Comparison of ENCODE assay signal across 22 cellular contexts in genomic region chr9:114002271-114002985, GRCh38.
DNase-seq lines count a peak whose midpoint lies in the region; ATAC-seq and TF ChIP-seq lines count a peak whose summit lies in the region.
"Had no signal": no experiment of that assay in that cellular context is flagged by ENCODE, and none has a peak within 500 bp of the region (broad histone marks: within the 10 kb centered on the region; RNA-seq: fewer than 3 reads in every experiment).

No MANE protein-coding gene starts in this region.

- POLR2A ChIA-PET in WTC11 (lab: Charles Lee), result interaction anchor here (0.5 kb wide), 1 partner anchor 327 kb away, joined by 5 read pairs; no protein-coding TSS in a partner anchor

- no peak overlapping the region for H4K8ac ChIP-seq in H9 (replicated peaks; ENCODE audit: insufficient read length, low read depth, low read length)

- no peak overlapping the region for H3K18ac ChIP-seq in H9 (ENCODE audit: insufficient read length, low read depth, low read length)

- H3K9me3 Mint-ChIP-seq in H9 (no peaks in the 10 kb centered on the region), progenitor cell of endocrine pancreas (ENCODE audit: low read depth) (no peaks in the 10 kb centered on the region), WTC11 (no peaks in the 10 kb centered on the region)
- H3K9me3 Mint-ChIP-seq: activated naive CD8-positive, alpha-beta T cell treated with anti-CD3 and anti-CD28 coated beads for 36 hours had no signal

- H3K79me1 ChIP-seq in H9 (ENCODE audit: insufficient read depth, low read depth, low read length, poor library complexity, severe bottlenecking), result no peaks in the 10 kb centered on the region

- no peak overlapping the region for H3K4me3 Mint-ChIP-seq in H9
- H3K4me3 Mint-ChIP-seq in progenitor cell of endocrine pancreas (ENCODE audit: low read depth), result no peak overlapping the region
- H3K4me3 Mint-ChIP-seq in WTC11, result no peak overlapping the region
- H3K4me3 Mint-ChIP-seq: activated naive CD8-positive, alpha-beta T cell treated with anti-CD3 and anti-CD28 coated beads for 36 hours had no signal

- H3K27ac Mint-ChIP-seq in H9, result no peak overlapping the region; a peak in 1 of 7 replicates
- no peak overlapping the region for H3K27ac Mint-ChIP-seq in progenitor cell of endocrine pancreas
- H3K27ac Mint-ChIP-seq in WTC11, result no peak overlapping the region
- H3K27ac Mint-ChIP-seq: activated naive CD8-positive, alpha-beta T cell treated with anti-CD3 and anti-CD28 coated beads for 36 hours had no signal

- peaks cover 0 to 12% (median 0%) of the 10 kb centered on the region in 11 experiments; a peak in 5 of 22 replicates for H3K9me3 ChIP-seq in BLaER1 treated with 17β-estradiol and CSF1 and Interleukin-3, amounts not matched to agents 10 nM and 100 nM (replicated peaks in 1 of 11)
- no peaks in the 10 kb centered on the region for H3K9me3 ChIP-seq in H9 (ENCODE audit: control insufficient read depth, low read depth, low read length)
- H3K9me3 ChIP-seq: ovary, SJCRH30, upper lobe of right lung had no signal

- H3K27me3 Mint-ChIP-seq in H9 (ENCODE audit: low read depth) (no peaks in the 10 kb centered on the region), progenitor cell of endocrine pancreas (no peaks in the 10 kb centered on the region), WTC11 (ENCODE audit: low read depth) (no peaks in the 10 kb centered on the region)
- H3K27me3 Mint-ChIP-seq: activated naive CD8-positive, alpha-beta T cell treated with anti-CD3 and anti-CD28 coated beads for 36 hours had no signal

- CTCF ChIA-PET in WTC11 (lab: Charles Lee), result interaction anchor here (0.7 kb wide), 1 partner anchor 160 kb away, joined by 3 read pairs; no protein-coding TSS in a partner anchor

- H4K5ac ChIP-seq in H9 (ENCODE audit: insufficient read length, low read depth, low read length), result no peak overlapping the region

- H2BK15ac ChIP-seq in H9 (ENCODE audit: low read depth, low read length), result no peak overlapping the region

- H3K36me3 Mint-ChIP-seq in H9 (ENCODE audit: insufficient read depth in 1 of 3, low read depth in 3 of 3) (peaks cover 3 to 26% (median 12%) of the 10 kb centered on the region in 3 experiments; a peak in 5 of 7 replicates), progenitor cell of endocrine pancreas (ENCODE audit: insufficient read depth) (peaks cover 14% of the 10 kb centered on the region), WTC11 (no peaks in the 10 kb centered on the region)
- H3K36me3 Mint-ChIP-seq: activated naive CD8-positive, alpha-beta T cell treated with anti-CD3 and anti-CD28 coated beads for 36 hours had no signal

- H2AFZ ChIP-seq in H9 (ENCODE audit: low read length), result no peak overlapping the region
- H2AFZ ChIP-seq: hepatocyte had no signal

- H3K23ac ChIP-seq in H9 (ENCODE audit: insufficient read length, low read depth, low read length), result no peak overlapping the region

- peaks cover 0 to 43% (median 0%) of the 10 kb centered on the region in 11 experiments; a peak in 4 of 22 replicates for H3K27me3 ChIP-seq in BLaER1 treated with 17β-estradiol and CSF1 and Interleukin-3, amounts not matched to agents 10 nM and 100 nM
- H3K27me3 ChIP-seq in H9 (ENCODE audit: insufficient read depth, low read length), result no peaks in the 10 kb centered on the region
- H3K27me3 ChIP-seq: hepatocyte, ovary, SJCRH30, upper lobe of right lung had no signal

- no peaks in the 10 kb centered on the region for H3K79me2 ChIP-seq in H9 (ENCODE audit: insufficient read depth, low read length)
- H3K79me2 ChIP-seq: hepatocyte had no signal

- peaks cover 0 to 82% (median 68%) of the 10 kb centered on the region in 11 experiments; a peak in 18 of 22 replicates for H3K36me3 ChIP-seq in BLaER1 treated with 17β-estradiol and CSF1 and Interleukin-3, amounts not matched to agents 10 nM and 100 nM
- H3K36me3 ChIP-seq: ovary, upper lobe of right lung had no signal

- H4K91ac ChIP-seq in H9 (ENCODE audit: insufficient read length, low read depth, low read length), result no peak overlapping the region

- no peak overlapping the region for H2BK120ac ChIP-seq in H9 (ENCODE audit: low read depth, low read length, poor library complexity, severe bottlenecking)

- H2BK20ac ChIP-seq in H9 (ENCODE audit: low read depth, low read length, poor library complexity, severe bottlenecking), result no peak overlapping the region

- no peak overlapping the region for H2AK5ac ChIP-seq in H9 (ENCODE audit: insufficient read length, low read length)

- peak overlapping the region in 2 of 11 experiments; percentile 24 to 31; a peak in 2 of 22 replicates for H3K9ac ChIP-seq in BLaER1 treated with 17β-estradiol and CSF1 and Interleukin-3, amounts not matched to agents 10 nM and 100 nM
- H3K9ac ChIP-seq in H9 (ENCODE audit: extremely low read depth, insufficient read length, low read length), result no peak overlapping the region
- H3K9ac ChIP-seq: KMS-11 had no signal

- H3K4me3 ChIP-seq in BLaER1 treated with 17β-estradiol and CSF1 and Interleukin-3, amounts not matched to agents 10 nM and 100 nM, result no peak overlapping the region; a peak in 1 of 20 replicates
- H3K4me3 ChIP-seq: hepatocyte, ovary, SJCRH30, upper lobe of right lung had no signal

- H3K27ac ChIP-seq in BLaER1 treated with 17β-estradiol and CSF1 and Interleukin-3, amounts not matched to agents 10 nM and 100 nM, result peak overlapping the region in 6 of 11 experiments; percentile 52 to 71 (median 64); a peak in 11 of 22 replicates
- no peak overlapping the region for H3K27ac ChIP-seq in H9 (ENCODE audit: insufficient read length, low read depth, low read length)
- H3K27ac ChIP-seq: KMS-11, ovary, SJCRH30, upper lobe of right lung had no signal

- WGBS in H9 (ENCODE audit: extremely low coverage, insufficient read length, low lambda C conversion rate), result no CpG with 5 or more reads among the region's 14 CpGs

- no peak overlapping the region for H3K4ac ChIP-seq in H9 (ENCODE audit: low read depth, low read length)

- H3K4me1 Mint-ChIP-seq in H9 (0 out of 4 replicates have a peak, but pooled peaks cover 0 to 2% of the 10 kb centered on the region in 2 experiments), progenitor cell of endocrine pancreas (ENCODE audit: low read depth) (peaks cover 2% of the 10 kb centered on the region), WTC11 (no peaks in the 10 kb centered on the region)
- H3K4me1 Mint-ChIP-seq: activated naive CD8-positive, alpha-beta T cell treated with anti-CD3 and anti-CD28 coated beads for 36 hours had no signal

- H3K4me1 ChIP-seq in BLaER1 treated with 17β-estradiol and CSF1 and Interleukin-3, amounts not matched to agents 10 nM and 100 nM, result peaks cover 43 to 90% (median 76%) of the 10 kb centered on the region in 10 experiments
- no peaks in the 10 kb centered on the region for H3K4me1 ChIP-seq in H9 (ENCODE audit: insufficient read depth, low read length)
- H3K4me1 ChIP-seq: SJCRH30 had no signal

- DNase-seq in H9 (peak; percentile 18), islet precursor cell (peak; percentile 46), progenitor cell of endocrine pancreas (ENCODE audit: low spot score, unreplicated experiment) (peak; percentile 1), SW480 (ENCODE audit: low spot score) (no peak), WTC11 (ENCODE audit: low spot score) (no peak)
- DNase-seq: activated naive CD8-positive, alpha-beta T cell treated with anti-CD3 and anti-CD28 coated beads for 36 hours; cortex of kidney; NCI-H1048; NCI-H2029; NCI-H345; PC-3; SJCRH30; stimulated activated CD4-positive, alpha-beta T cell treated with anti-CD3 and anti-CD28 coated beads, Interleukin-1b, Interleukin-23, amount 100 ng/mL, for 48 hours; stimulated activated naive CD4-positive, alpha-beta T cell treated with Interleukin-2 at 50 U/mL for 16 hours; upper lobe of right lung had no signal

- H3T11ph ChIP-seq in H9 (ENCODE audit: low read length), result no peak overlapping the region

- H2BK12ac ChIP-seq in H9 (ENCODE audit: insufficient read length, low read depth, low read length), result no peak overlapping the region

- no peak overlapping the region for H2BK5ac ChIP-seq in H9 (ENCODE audit: insufficient read length, low read length)

- H3K56ac ChIP-seq in H9 (ENCODE audit: insufficient read length, low read depth, low read length), result no peak overlapping the region

- H4K20me1 ChIP-seq in BLaER1 treated with 17β-estradiol and CSF1 and Interleukin-3, amounts not matched to agents 10 nM and 100 nM, result peaks cover 0 to 85% (median 19%) of the 10 kb centered on the region in 11 experiments; a peak in 11 of 22 replicates
- no peaks in the 10 kb centered on the region for H4K20me1 ChIP-seq in H9 (ENCODE audit: control insufficient read depth, insufficient read depth, insufficient read length)

- H3K4me2 ChIP-seq in BLaER1 treated with 17β-estradiol and CSF1 and Interleukin-3, amounts not matched to agents 10 nM and 100 nM, result peak overlapping the region; percentile 73 to 95 (median 84)
- no peak overlapping the region for H3K4me2 ChIP-seq in H9 (ENCODE audit: insufficient read depth, insufficient read length, low read length)
- H3K4me2 ChIP-seq: hepatocyte, KMS-11 had no signal

- no peak overlapping the region; the same call in 1 of the 2 replicates for H3K14ac ChIP-seq in H9 (ENCODE audit: insufficient read depth, low read length)

- H3K23me2 ChIP-seq in H9 (ENCODE audit: insufficient read length, low read depth, low read length, poor library complexity, severe bottlenecking), result peaks cover 3% of the 10 kb centered on the region

- TF ChIP-seq CTCF in H9 (conservative IDR thresholded peaks at IDR 0.05) (no peak), progenitor cell of endocrine pancreas (IDR thresholded peaks at IDR 0.05; ENCODE audit: unreplicated experiment) (no peak), WTC11 (IDR thresholded peaks at IDR 0.05) (no peak)

- ATAC-seq in HG03460 (IDR thresholded peaks at IDR 0.05; ENCODE audit: unreplicated experiment), result no peak
- ATAC-seq in WTC11, result no peak
- ATAC-seq in GM21529 (IDR thresholded peaks at IDR 0.05; ENCODE audit: unreplicated experiment), result no peak
- ATAC-seq: HCT116, PC-3, upper lobe of right lung had no signal

TF ChIP-seq in WTC11, 78 proteins besides CTCF, POLR2A, EP300 and RAD21 (continues in another document):
- no peak for TF ChIP-seq USF1 (CRISPR knock-in tag; IDR thresholded peaks at IDR 0.05)
- no peak for TF ChIP-seq ZNF423 (CRISPR knock-in tag; IDR thresholded peaks at IDR 0.05)
- TF ChIP-seq NFYB (CRISPR knock-in tag; conservative IDR thresholded peaks at IDR 0.05; ENCODE audit: low read depth), result no peak
- no peak for TF ChIP-seq ATF1 (CRISPR knock-in tag; IDR thresholded peaks at IDR 0.05)

Comparison
In these comparisons a context has a peak if more than half of its experiments do, and no peak if none do; other contexts are left out.
1. DNase-seq: peak in H9 (single experiment), islet precursor cell (single experiment) and progenitor cell of endocrine pancreas (single experiment); none in SW480 (single experiment) and WTC11 (single experiment).